In genomic region chrX:123803331-123803983, GRCh38 we compare ENCODE assay signal across 1 cellular context.
A peak's percentile ranks its signal among the peaks of the same experiment; 100 is the strongest.
TF ChIP-seq lines count a peak whose summit lies in the region.

No MANE protein-coding gene starts in this region.

TF ChIP-seq in HCT116, 20 proteins besides CTCF, POLR2A, EP300 and RAD21 (continued from another document):
- TF ChIP-seq ATF3 (IDR thresholded peaks at IDR 0.05) (no peak), FOSL1 (IDR thresholded peaks at IDR 0.05; ENCODE audit: low read depth) (peak; percentile 58), EZH2 (IDR thresholded peaks at IDR 0.05) (no peak), CBX3 (IDR thresholded peaks at IDR 0.05; ENCODE audit: low read depth) (peak; percentile 20; the same call in 1 of the 2 replicates), ELF1 (IDR thresholded peaks at IDR 0.05; ENCODE audit: borderline replicate concordance, low read depth) (no peak), CEBPB (IDR thresholded peaks at IDR 0.05; ENCODE audit: low read depth) (peak; percentile 50; the same call in 1 of the 2 replicates), EGR1 (IDR thresholded peaks at IDR 0.05; ENCODE audit: low read depth) (no peak), EZH2phosphoT487 (IDR thresholded peaks at IDR 0.05; ENCODE audit: borderline replicate concordance) (no peak), POLR2AphosphoS5 (IDR thresholded peaks at IDR 0.05; ENCODE audit: low read depth, low read length) (no peak)
- TF ChIP-seq, protein P1, sequence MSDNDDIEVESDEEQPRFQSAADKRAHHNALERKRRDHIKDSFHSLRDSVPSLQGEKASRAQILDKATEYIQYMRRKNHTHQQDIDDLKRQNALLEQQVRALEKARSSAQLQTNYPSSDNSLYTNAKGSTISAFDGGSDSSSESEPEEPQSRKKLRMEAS (IDR thresholded peaks at IDR 0.05): 0 out of 2 replicates have a peak, but pooled peaks have one; percentile 25
